Comparison of ENCODE assay signal across 9 cellular contexts in genomic region chr2:230660294-230661060, GRCh38. TPM values are rescaled to one million over a fixed set of nuclear protein-coding genes. Genes with fewer than 3 reads are reported as not detected.
A peak's percentile ranks its signal among the peaks of the same experiment; 100 is the strongest.
DNase-seq lines count a peak whose midpoint lies in the region; ATAC-seq and TF ChIP-seq lines count a peak whose summit lies in the region.
"Had no signal": no experiment of that assay in that cellular context is flagged by ENCODE, and none has a peak within 500 bp of the region (broad histone marks: within the 10 kb centered on the region; RNA-seq: fewer than 3 reads in every experiment).

No MANE protein-coding gene starts in this region.

- no peak overlapping the region for H3K23ac ChIP-seq in mesendoderm (ENCODE audit: low read length)

- H3K4me3 Mint-ChIP-seq in activated CD4-positive, alpha-beta memory T cell treated with anti-CD3 and anti-CD28 coated beads for 36 hours: peak overlapping the region; percentile 51

- no peak for TF ChIP-seq CTCF in right atrium auricular region (IDR thresholded peaks at IDR 0.05)

- no peak for ATAC-seq in stimulated activated naive CD8-positive, alpha-beta T cell treated with anti-CD3 and anti-CD28 coated beads, Interleukin-15, Interleukin-2, amounts not matched to agents 100 U/mL and 50 U/mL, for 24 hours

- H2BK15ac ChIP-seq in mesendoderm (replicated peaks; ENCODE audit: low read depth): no peak overlapping the region

- POLR2A ChIA-PET in activated CD4-positive, alpha-beta memory T cell treated with anti-CD3 and anti-CD28 coated beads for 36 hours (lab: Charles Lee): interaction anchor here (1.2 to 6.9 kb wide), 6 partner anchors 8 to 134 kb away, joined by 3 to 78 read pairs (median 13); partner anchors contain the start of gene CAB39

- no peak overlapping the region for H4K8ac ChIP-seq in mesendoderm (ENCODE audit: low read depth, low read length)

- H2AK5ac ChIP-seq in mesendoderm (ENCODE audit: low read length): no peak overlapping the region

- no peak overlapping the region for H3K4ac ChIP-seq in mesendoderm (ENCODE audit: low read depth, low read length)

- H3K79me2 ChIP-seq in mesendoderm (ENCODE audit: control insufficient read depth, insufficient read depth, low read length): no peaks in the 10 kb centered on the region

- H3K27me3 Mint-ChIP-seq in activated CD4-positive, alpha-beta memory T cell treated with anti-CD3 and anti-CD28 coated beads for 36 hours: no peaks in the 10 kb centered on the region

- H3K9me3 ChIP-seq in right atrium auricular region: no peaks in the 10 kb centered on the region

- no peaks in the 10 kb centered on the region for H3K9me3 Mint-ChIP-seq in activated CD4-positive, alpha-beta memory T cell treated with anti-CD3 and anti-CD28 coated beads for 36 hours

- no peak overlapping the region for H2BK120ac ChIP-seq in mesendoderm (ENCODE audit: low read depth, low read length)

- H3K4me1 ChIP-seq in right atrium auricular region (peaks cover 0 to 26% of the 10 kb centered on the region in 2 donors), mesendoderm (ENCODE audit: control insufficient read depth, low read depth, low read length) (no peaks in the 10 kb centered on the region)

- H3K4me1 Mint-ChIP-seq in activated CD4-positive, alpha-beta memory T cell treated with anti-CD3 and anti-CD28 coated beads for 36 hours (ENCODE audit: low read depth): peaks cover 94% of the 10 kb centered on the region

- no peak overlapping the region for H2BK5ac ChIP-seq in mesendoderm (ENCODE audit: low read length)

- peaks cover 17% of the 10 kb centered on the region for H3K36me3 Mint-ChIP-seq in activated CD4-positive, alpha-beta memory T cell treated with anti-CD3 and anti-CD28 coated beads for 36 hours

- H3K36me3 ChIP-seq in right atrium auricular region: no peaks in the 10 kb centered on the region
- H3K36me3 ChIP-seq in mesendoderm (ENCODE audit: control insufficient read depth, insufficient read depth, low read length): no peaks in the 10 kb centered on the region

- H4K5ac ChIP-seq in mesendoderm (ENCODE audit: low read length): no peak overlapping the region

- no peak overlapping the region for H3K56ac ChIP-seq in mesendoderm (ENCODE audit: low read length)

- no peak overlapping the region for H3K9ac ChIP-seq in mesendoderm (ENCODE audit: low read length)

- H3K27ac Mint-ChIP-seq in activated CD4-positive, alpha-beta memory T cell treated with anti-CD3 and anti-CD28 coated beads for 36 hours: peak overlapping the region; percentile 99

- H3K4me2 ChIP-seq in mesendoderm (ENCODE audit: low read length): no peak overlapping the region

- H3K4me3 ChIP-seq in Jurkat, Clone E6-1 (ENCODE audit: low read length): peak overlapping the region; percentile 10
- H3K4me3 ChIP-seq in right atrium auricular region (no peak overlapping the region), mesendoderm (ENCODE audit: low read length) (no peak overlapping the region)

- no peaks in the 10 kb centered on the region for H3K27me3 ChIP-seq in right atrium auricular region
- no peaks in the 10 kb centered on the region for H3K27me3 ChIP-seq in mesendoderm (ENCODE audit: insufficient read depth, low read length, poor library complexity)

- intact Hi-C loops in activated CD4-positive, alpha-beta memory T cell treated with anti-CD3 and anti-CD28 coated beads for 36 hours (cut with micrococcal nuclease): loop anchor here (1.0 to 5.0 kb wide), 5 partner anchors 54 to 313 kb away; no protein-coding TSS in a partner anchor

- WGBS in mesendoderm (ENCODE audit: extremely low coverage, insufficient coverage, low lambda C conversion rate): no CpG with 5 or more reads among the region's 15 CpGs

- no peaks in the 10 kb centered on the region for H3K79me1 ChIP-seq in mesendoderm (ENCODE audit: low read length)

- H3K18ac ChIP-seq in mesendoderm (ENCODE audit: low read length): no peak overlapping the region

- CTCF ChIA-PET in activated CD4-positive, alpha-beta memory T cell treated with anti-CD3 and anti-CD28 coated beads for 36 hours (lab: Charles Lee): interaction anchor here (0.8 to 5.0 kb wide), 6 partner anchors 8 to 137 kb away, joined by 4 to 29 read pairs (median 8); no protein-coding TSS in a partner anchor

- H3K27ac ChIP-seq in right atrium auricular region (peak overlapping the region in 1 of 2 donors; percentile 12), mesendoderm (ENCODE audit: low read depth, low read length) (no peak overlapping the region)
- H3K27ac ChIP-seq: VCaP had no signal

- DNase-seq in Jurkat, Clone E6-1 (ENCODE audit: low read depth, low spot score): peak; percentile 83
- peak; percentile 83 for DNase-seq in activated CD4-positive, alpha-beta memory T cell treated with anti-CD3 and anti-CD28 coated beads for 36 hours
- DNase-seq in right atrium auricular region (ENCODE audit: low spot score): peak; percentile 67
- DNase-seq in stimulated activated naive CD8-positive, alpha-beta T cell treated with anti-CD3 and anti-CD28 coated beads, Interleukin-15, Interleukin-2, amounts not matched to agents 100 U/mL and 50 U/mL, for 24 hours: peak; percentile 75
- DNase-seq in RKO (ENCODE audit: low spot score): no peak
- no peak for DNase-seq in mesendoderm
- DNase-seq in NCI-H69 (lab: John Stamatoyannopoulos, UW): no peak
- no peak for DNase-seq in cerebellar cortex (ENCODE audit: low spot score)

RNA-seq across cellular contexts. Expression of gene CAB39, which starts 52.2 kb away (rescaled TPM):
- polyA plus RNA-seq in Jurkat, Clone E6-1 (2012; ENCODE audit: insufficient read depth, insufficient read length): 40.8 TPM
- total RNA-seq in activated CD4-positive, alpha-beta memory T cell treated with anti-CD3 and anti-CD28 coated beads for 36 hours: 100 to 1,000 TPM; 128 to 129 TPM
- 10 to 100 TPM; 66.1 to 81.5 TPM for total RNA-seq in right atrium auricular region
- 33.4 TPM for polyA plus RNA-seq in mesendoderm (2013, experiment 1 of 2)
- 34.1 TPM for polyA plus RNA-seq in mesendoderm (2013, experiment 2 of 2)

Comparison
In these comparisons a context has a peak if more than half of its experiments do, and no peak if none do; other contexts are left out.
1. DNase-seq: peak in Jurkat, Clone E6-1 (single experiment), activated CD4-positive, alpha-beta memory T cell treated with anti-CD3 and anti-CD28 coated beads for 36 hours (single experiment), right atrium auricular region (single experiment) and stimulated activated naive CD8-positive, alpha-beta T cell treated with anti-CD3 and anti-CD28 coated beads, Interleukin-15, Interleukin-2, amounts not matched to agents 100 U/mL and 50 U/mL, for 24 hours (single experiment); none in RKO (single experiment), mesendoderm (single experiment), NCI-H69 (single experiment) and cerebellar cortex (single experiment).